Comparison of ENCODE assay signal across 27 cellular contexts in the genomic region with DNA sequence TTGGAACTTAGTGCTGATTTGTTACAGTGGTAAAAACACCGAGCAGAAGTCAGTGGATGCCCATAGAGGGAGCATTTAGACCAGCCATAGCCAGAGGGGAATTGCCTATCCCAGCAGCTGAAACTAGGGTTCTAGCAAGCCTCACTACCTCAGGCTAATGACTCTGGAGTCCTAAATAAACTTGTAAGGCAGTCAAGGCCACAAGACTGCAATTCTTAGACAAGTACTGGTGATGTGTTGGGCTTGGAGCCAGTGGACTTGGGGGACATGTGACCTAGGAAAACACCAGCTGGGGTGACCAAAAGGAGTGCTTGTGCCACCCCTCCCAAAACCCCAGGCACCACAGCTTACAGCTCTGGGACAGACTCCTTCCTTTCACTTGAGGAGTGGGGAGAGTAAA.
"Had no signal": no experiment of that assay in that cellular context is flagged by ENCODE, and none has a peak within 500 bp of the region (broad histone marks: within the 10 kb centered on the region; RNA-seq: fewer than 3 reads in every experiment).

No MANE protein-coding gene starts in this region.

- H3K27ac ChIP-seq: ascending aorta, breast epithelium, esophagus muscularis mucosa had no signal

- H3K4me1 ChIP-seq: ascending aorta, breast epithelium had no signal

- H3K4me3 ChIP-seq: ascending aorta, breast epithelium, esophagus muscularis mucosa had no signal

- H3K36me3 ChIP-seq: ascending aorta, breast epithelium, esophagus muscularis mucosa had no signal

- H3K27me3 ChIP-seq: ascending aorta, breast epithelium, esophagus muscularis mucosa had no signal

- FAIRE-seq: colon, frontal cortex had no signal

- H3K9me3 ChIP-seq: esophagus muscularis mucosa had no signal

- ATAC-seq: activated CD4-positive, alpha-beta T cell treated with anti-CD3 and anti-CD28 coated beads for 36 hours; activated CD8-positive, alpha-beta memory T cell treated with anti-CD3 and anti-CD28 coated beads, Interleukin-2, amount 10 ng/mL, durations not matched to agents 7 days and 5 days; activated CD8-positive, alpha-beta T cell treated with anti-CD3 and anti-CD28 coated beads, Interleukin-2, amount 10 ng/mL, durations not matched to agents 7 days and 5 days; activated naive CD8-positive, alpha-beta T cell treated with anti-CD3 and anti-CD28 coated beads, Interleukin-2, amount 50 U/mL, for 24 hours; effector memory CD8-positive, alpha-beta T cell; T-helper 17 cell had no signal

- DNase-seq: activated CD4-positive, alpha-beta memory T cell treated with anti-CD3 and anti-CD28 coated beads for 36 hours; activated CD4-positive, alpha-beta T cell treated with anti-CD3 and anti-CD28 coated beads for 36 hours; activated CD4-positive, alpha-beta T cell treated with anti-CD3 and anti-CD28 coated beads, Interleukin-2, amount 10 ng/mL, durations not matched to agents 24 days and 14 days; activated CD4-positive, CD25-positive, alpha-beta regulatory T cell; activated CD4-positive, CD25-positive, alpha-beta regulatory T cell treated with anti-CD3 and anti-CD28 coated beads, Interleukin-2, amount 50 U/mL, for 72 hours; activated CD8-positive, alpha-beta memory T cell treated with anti-CD3 and anti-CD28 coated beads, Interleukin-2, amount 10 ng/mL, durations not matched to agents 7 days and 5 days; activated CD8-positive, alpha-beta memory T cell treated with anti-CD3 and anti-CD28 coated beads, Interleukin-2, amount 50 U/mL, for 4 hours; activated CD8-positive, alpha-beta T cell treated with anti-CD3 and anti-CD28 coated beads, Interleukin-2, amount 10 ng/mL, durations not matched to agents 7 days and 5 days; activated effector memory CD4-positive, alpha-beta T cell treated with anti-CD3 and anti-CD28 coated beads, Interleukin-2, amount 50 U/mL, for 16 hours; activated naive CD4-positive, alpha-beta T cell treated with anti-CD3 and anti-CD28 coated beads for 36 hours; activated naive CD8-positive, alpha-beta T cell treated with anti-CD3 and anti-CD28 coated beads for 36 hours; activated naive CD8-positive, alpha-beta T cell treated with anti-CD3 and anti-CD28 coated beads, Interleukin-2, amount 50 U/mL, for 24 hours; activated T-cell treated with anti-CD3 and anti-CD28 coated beads, Interleukin-2, amount 50 U/mL, for 1 hour; activated T-cell treated with anti-CD3 and anti-CD28 coated beads, Interleukin-2, amount 50 U/mL, for 48 hours; cortex of kidney; dermis blood vessel endothelial cell; effector CD4-positive, alpha-beta T cell; effector memory CD8-positive, alpha-beta T cell; erythroblast; T-helper 1 cell; T-helper 17 cell; T1000 had no signal
